19 cellular contexts compared by ENCODE assay signal in the genomic region with DNA sequence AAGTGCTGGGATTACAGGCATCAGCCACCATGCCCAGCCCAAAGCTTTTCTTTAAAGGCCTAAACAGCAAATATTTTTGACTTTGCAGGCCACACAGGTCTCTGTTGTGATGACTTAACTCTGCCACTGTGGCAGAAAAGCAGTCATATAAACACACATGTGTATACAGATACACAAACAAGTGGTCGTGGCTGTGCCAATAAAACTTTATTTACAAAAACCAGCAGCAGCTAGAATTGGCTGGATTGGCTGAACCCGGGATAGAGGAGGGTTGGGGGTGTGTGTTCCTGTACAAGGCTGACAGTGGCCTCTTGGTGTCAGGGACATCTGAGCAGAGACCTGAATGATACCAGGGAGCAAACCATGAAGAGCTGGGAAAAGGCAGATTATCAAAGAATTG.
"Had no signal": no experiment of that assay in that cellular context is flagged by ENCODE, and none has a peak within 500 bp of the region (broad histone marks: within the 10 kb centered on the region; RNA-seq: fewer than 3 reads in every experiment).

No MANE protein-coding gene starts in this region.

- H3K27ac ChIP-seq: KMS-11 had no signal

- H3K9ac ChIP-seq: KMS-11, SK-N-SH had no signal

- H3K4me3 ChIP-seq: MG63 had no signal

- DNase-seq: IMR-90, MG63, NCI-H1092, NCI-H1105 treated with DMSO at 0.1 percent for 48 hours, NCI-H1417 treated with DMSO at 0.1 percent for 48 hours, NCI-H146, NCI-H1694 treated with DMSO at 0.1 percent for 48 hours, NCI-H1930, NCI-H2081, NCI-H2107, NCI-H2227 treated with DMSO at 0.1 percent for 48 hours, NCI-H524 treated with DMSO at 0.1 percent for 48 hours, NCI-H774, PC-3, SHP77, SK-N-SH, T-helper 1 cell had no signal

- H3K4me2 ChIP-seq: KMS-11, SK-N-SH had no signal

- H3K9me3 ChIP-seq: SK-N-SH had no signal

- H3K27me3 ChIP-seq: MG63 had no signal

- ATAC-seq: Panc1, PC-3 had no signal

- H3K9me2 ChIP-seq: SK-N-SH had no signal
